ENCODE assay signal across 18 cellular contexts in genomic region chr12:130014485-130014807, GRCh38.
DNase-seq lines count a peak whose midpoint lies in the region; ATAC-seq, FAIRE-seq and TF ChIP-seq lines count a peak whose summit lies in the region.
"Had no signal": no experiment of that assay in that cellular context is flagged by ENCODE, and none has a peak within 500 bp of the region (broad histone marks: within the 10 kb centered on the region; RNA-seq: fewer than 3 reads in every experiment).

No MANE protein-coding gene starts in this region.

- intact Hi-C loops in Panc1 (cut with micrococcal nuclease; ENCODE audit: unreplicated experiment): loop anchor here (5.0 kb wide), 3 partner anchors 102 to 1232 kb away; no protein-coding TSS in a partner anchor
- intact Hi-C loops in kidney (cut with DNase I): no loop called here

- H3K27ac ChIP-seq in Panc1 (ENCODE audit: low read length): no peak overlapping the region
- H3K27ac ChIP-seq in kidney (ENCODE audit: low read depth in 2 of 2, low read length in 2 of 2): no peak overlapping the region
- H3K27ac ChIP-seq: 22Rv1, gastroesophageal sphincter, pancreas, SK-N-MC, upper lobe of left lung had no signal

- CTCF ChIA-PET in Panc1 (lab: Charles Lee): interaction anchor here (0.7 to 1.0 kb wide), 4 partner anchors 8 to 216 kb away, joined by 3 to 4 read pairs (median 3); no protein-coding TSS in a partner anchor

- no TSS peak for BruUV-seq in Panc1 (replicated peaks; lab: Mats Ljungman, UMichigan)

- in situ Hi-C loops in G401 (cut with HindIII; ENCODE audit: low sequenced_read_pairs) (no loop called here), Panc1 (cut with HindIII; ENCODE audit: low pct_unique_long_range_greater_than_20kb, low sequenced_read_pairs) (no loop called here)

- H3K4me3 ChIP-seq in Panc1 (ENCODE audit: low read depth in 2 of 2, low read length in 2 of 2) (no peak overlapping the region), kidney (ENCODE audit: low read length in 2 of 2) (no peak overlapping the region)
- H3K4me3 ChIP-seq: gastroesophageal sphincter, lung, pancreas, SK-N-MC, upper lobe of left lung had no signal

- TF ChIP-seq CTCF in Panc1 (IDR thresholded peaks at IDR 0.05) (peak; percentile 20; the same call in 1 of the 2 replicates), kidney (IDR thresholded peaks at IDR 0.05; ENCODE audit: borderline replicate concordance, extremely low read depth, insufficient read depth) (no peak)

- ATAC-seq in Panc1 (0 out of 2 replicates have a peak, but pooled peaks have one; percentile 48), GM21526 (IDR thresholded peaks at IDR 0.05; ENCODE audit: low FRiP score, unreplicated experiment) (no peak)
- ATAC-seq: gastroesophageal sphincter had no signal

- H3K36me3 ChIP-seq in Panc1 (ENCODE audit: control insufficient read depth, insufficient read depth, low read length) (no peaks in the 10 kb centered on the region), kidney (ENCODE audit: control insufficient read depth in 1 of 2, insufficient read depth in 2 of 2, low read length in 2 of 2) (no peaks in the 10 kb centered on the region)
- H3K36me3 ChIP-seq: gastroesophageal sphincter, pancreas, upper lobe of left lung had no signal

- no peak overlapping the region for H3K9ac ChIP-seq in kidney (ENCODE audit: low read length in 2 of 2)

- POLR2A ChIA-PET in Panc1 (lab: Charles Lee): no interaction called here

- FAIRE-seq in kidney (lab: Jason Lieb, UNC): no peak
- FAIRE-seq: pancreas had no signal

- H3K9me3 ChIP-seq in Panc1 (ENCODE audit: control insufficient read depth, insufficient read depth, low read depth, low read length) (no peaks in the 10 kb centered on the region), kidney (ENCODE audit: control insufficient read depth in 1 of 2, low read length in 2 of 2) (no peaks in the 10 kb centered on the region)
- H3K9me3 ChIP-seq: gastroesophageal sphincter, pancreas, upper lobe of left lung had no signal

- H3K4me1 ChIP-seq in Panc1 (ENCODE audit: control insufficient read depth, insufficient read depth, low read length): no peaks in the 10 kb centered on the region
- no peaks in the 10 kb centered on the region for H3K4me1 ChIP-seq in kidney (ENCODE audit: control insufficient read depth in 1 of 2, insufficient read depth in 1 of 2, low read depth in 1 of 2, low read length in 2 of 2)
- H3K4me1 ChIP-seq: pancreas, upper lobe of left lung had no signal

- peaks cover 2% of the 10 kb centered on the region; the same call in 1 of the 2 replicates for H3K27me3 ChIP-seq in Panc1 (ENCODE audit: control insufficient read depth, insufficient read depth, low read length)
- H3K27me3 ChIP-seq: upper lobe of left lung had no signal

- peak; percentile 19 for DNase-seq in DMS 273 (lab: John Stamatoyannopoulos, UW; ENCODE audit: unreplicated experiment)
- DNase-seq in DMS 273 treated with DMSO at 0.1 percent for 48 hours (lab: John Stamatoyannopoulos, UW): no peak
- DNase-seq in G401 (ENCODE audit: low spot score): peak; percentile 10
- DNase-seq in Panc1 (ENCODE audit: low read depth, low spot score): no peak
- peak; percentile 50 for DNase-seq in iPS-NIHi7 (ENCODE audit: extremely low spot score)
- no peak for DNase-seq in kidney
- no peak for DNase-seq in NCI-H2227 (lab: John Stamatoyannopoulos, UW; ENCODE audit: unreplicated experiment)
- DNase-seq: activated T-cell treated with anti-CD3 and anti-CD28 coated beads, Interleukin-2, amount 50 U/mL, for 4 hours; effector CD8-positive, alpha-beta T cell; HCEC 1CT; IMR-90 had no signal

Comparison
In these comparisons a context has a peak if more than half of its experiments do, and no peak if none do; other contexts are left out.
1. DNase-seq: peak in DMS 273 (single experiment), G401 (single experiment) and iPS-NIHi7 (single experiment); none in DMS 273 treated with DMSO at 0.1 percent for 48 hours (single experiment), Panc1 (single experiment), kidney (single experiment) and NCI-H2227 (single experiment).